8 cellular contexts compared by ENCODE assay signal in the genomic region with DNA sequence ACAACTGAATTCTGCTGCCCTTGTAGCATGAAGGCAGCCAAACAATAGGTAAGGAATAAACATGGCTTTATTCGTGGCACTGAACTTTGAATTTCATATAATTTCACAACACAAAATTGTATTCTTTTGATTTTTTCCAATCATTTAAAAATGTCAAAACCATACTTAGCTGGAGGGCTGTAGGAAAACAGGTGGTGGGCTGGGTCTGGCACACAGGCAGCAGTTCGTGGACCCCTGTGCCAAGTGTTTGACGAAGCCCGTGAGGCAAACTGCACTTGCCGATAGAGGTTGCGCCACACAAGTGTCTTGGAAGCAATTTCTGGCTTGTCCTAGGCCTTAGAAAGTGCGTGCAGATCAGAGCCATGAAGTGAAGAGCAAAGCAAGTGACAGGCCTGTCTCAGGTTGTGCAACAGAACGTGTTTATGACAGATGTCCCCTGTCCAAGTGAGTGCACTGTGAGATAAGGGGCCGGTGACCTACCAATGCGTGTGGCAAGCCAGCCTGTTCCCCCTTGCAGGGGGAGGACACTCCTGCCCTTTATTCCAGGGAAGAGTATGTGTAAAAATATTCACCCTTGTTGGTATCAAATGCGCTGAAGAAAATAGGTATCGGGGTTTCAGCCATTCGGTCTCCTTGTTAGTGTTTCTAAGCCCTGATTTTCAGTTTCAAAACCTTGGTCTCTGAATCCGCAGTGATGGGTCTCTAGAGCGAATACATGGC. TPM values are rescaled to one million over a fixed set of nuclear protein-coding genes. Genes with fewer than 3 reads are reported as not detected.
A peak's percentile ranks its signal among the peaks of the same experiment; 100 is the strongest.
DNase-seq lines count a peak whose midpoint lies in the region; ATAC-seq and TF ChIP-seq lines count a peak whose summit lies in the region.

No MANE protein-coding gene starts in this region.

- in situ Hi-C loops in GM13976 (cut with MboI; ENCODE audit: low sequenced_read_pairs, unreplicated experiment): no loop called here

- ATAC-seq in GM19463 (IDR thresholded peaks at IDR 0.05; ENCODE audit: unreplicated experiment) (peak; percentile 33), left cardiac atrium (peak; percentile 74 to 81)

- H3K9me3 ChIP-seq in CD4-positive, alpha-beta memory T cell (ENCODE audit: control insufficient read depth in 1 of 2, low read length in 2 of 2): no peaks in the 10 kb centered on the region

- peak overlapping the region; percentile 71 to 93 (median 83) for H3K27ac Mint-ChIP-seq in CD4-positive, alpha-beta memory T cell
- H3K27ac Mint-ChIP-seq in activated T-helper 2 cell treated with anti-CD3 and anti-CD28 coated beads, Interferon-gamma antibody, Interleukin-2, Interleukin-4, amounts not matched to agents 10 μg/mL and 5 μg/mL and 100 μg/mL, durations not matched to agents 14 hours and 24 hours and 36 hours: peak overlapping the region; percentile 55
- H3K27ac Mint-ChIP-seq in progenitor cell of endocrine pancreas: peak overlapping the region; percentile 93

- H3K4me3 ChIP-seq in CD4-positive, alpha-beta memory T cell (ENCODE audit: low read length in 2 of 2): peak overlapping the region; percentile 68 to 76

- H3K36me3 Mint-ChIP-seq in CD4-positive, alpha-beta memory T cell: peaks cover 0 to 5% of the 10 kb centered on the region in 2 donors
- H3K36me3 Mint-ChIP-seq in activated T-helper 2 cell treated with anti-CD3 and anti-CD28 coated beads, Interferon-gamma antibody, Interleukin-2, Interleukin-4, amounts not matched to agents 10 μg/mL and 5 μg/mL and 100 μg/mL, durations not matched to agents 14 hours and 24 hours and 36 hours (ENCODE audit: low read depth): no peaks in the 10 kb centered on the region
- no peaks in the 10 kb centered on the region for H3K36me3 Mint-ChIP-seq in progenitor cell of endocrine pancreas (ENCODE audit: insufficient read depth)

- peak overlapping the region; percentile 47 for H3K27ac ChIP-seq in CD4-positive, alpha-beta memory T cell (ENCODE audit: low read depth, low read length)

- no peaks in the 10 kb centered on the region for H3K36me3 ChIP-seq in CD4-positive, alpha-beta memory T cell (ENCODE audit: insufficient read depth, low read length)

- DNase-seq in CD4-positive, alpha-beta memory T cell: peak in 1 of 5 donors; percentile 9
- DNase-seq in MV-4-11 (lab: John Stamatoyannopoulos, UW) (peak; percentile 40), left cardiac atrium (peak; percentile 79), progenitor cell of endocrine pancreas (ENCODE audit: low spot score, unreplicated experiment) (no peak), GM13976 (ENCODE audit: low spot score) (no peak), T1000 (lab: John Stamatoyannopoulos, UW) (no peak)
- no peak for DNase-seq in activated T-helper 2 cell treated with anti-CD3 and anti-CD28 coated beads, Interferon-gamma antibody, Interleukin-2, Interleukin-4, amounts not matched to agents 10 μg/mL and 5 μg/mL and 100 μg/mL, durations not matched to agents 14 hours and 24 hours and 36 hours (ENCODE audit: low spot score)

- H3K4me1 ChIP-seq in CD4-positive, alpha-beta memory T cell (ENCODE audit: insufficient read depth, low read length): peaks cover 22% of the 10 kb centered on the region

- H3K4me3 Mint-ChIP-seq in CD4-positive, alpha-beta memory T cell: peak overlapping the region; percentile 90 to 95 (median 93)
- H3K4me3 Mint-ChIP-seq in activated T-helper 2 cell treated with anti-CD3 and anti-CD28 coated beads, Interferon-gamma antibody, Interleukin-2, Interleukin-4, amounts not matched to agents 10 μg/mL and 5 μg/mL and 100 μg/mL, durations not matched to agents 14 hours and 24 hours and 36 hours (ENCODE audit: low read depth): peak overlapping the region; percentile 85
- H3K4me3 Mint-ChIP-seq in progenitor cell of endocrine pancreas (ENCODE audit: low read depth): peak overlapping the region; percentile 83

- CTCF ChIA-PET in CD4-positive, alpha-beta memory T cell (lab: Charles Lee; ENCODE audit: partially characterized antibody): no interaction called here

- peaks cover 0 to 4% (median 0%) of the 10 kb centered on the region in 8 donors for H3K9me3 Mint-ChIP-seq in CD4-positive, alpha-beta memory T cell
- H3K9me3 Mint-ChIP-seq in activated T-helper 2 cell treated with anti-CD3 and anti-CD28 coated beads, Interferon-gamma antibody, Interleukin-2, Interleukin-4, amounts not matched to agents 10 μg/mL and 5 μg/mL and 100 μg/mL, durations not matched to agents 14 hours and 24 hours and 36 hours: no peaks in the 10 kb centered on the region
- no peaks in the 10 kb centered on the region for H3K9me3 Mint-ChIP-seq in progenitor cell of endocrine pancreas (ENCODE audit: low read depth)

- no peaks in the 10 kb centered on the region for H3K27me3 ChIP-seq in CD4-positive, alpha-beta memory T cell (ENCODE audit: insufficient read depth, low read length)

- H3K4me1 Mint-ChIP-seq in CD4-positive, alpha-beta memory T cell: peaks cover 26 to 54% (median 34%) of the 10 kb centered on the region in 4 donors
- peaks cover 19% of the 10 kb centered on the region for H3K4me1 Mint-ChIP-seq in activated T-helper 2 cell treated with anti-CD3 and anti-CD28 coated beads, Interferon-gamma antibody, Interleukin-2, Interleukin-4, amounts not matched to agents 10 μg/mL and 5 μg/mL and 100 μg/mL, durations not matched to agents 14 hours and 24 hours and 36 hours (ENCODE audit: low read depth)
- H3K4me1 Mint-ChIP-seq in progenitor cell of endocrine pancreas (ENCODE audit: low read depth): peaks cover 17% of the 10 kb centered on the region

- no peaks in the 10 kb centered on the region for H3K27me3 Mint-ChIP-seq in CD4-positive, alpha-beta memory T cell
- peaks cover 6% of the 10 kb centered on the region for H3K27me3 Mint-ChIP-seq in activated T-helper 2 cell treated with anti-CD3 and anti-CD28 coated beads, Interferon-gamma antibody, Interleukin-2, Interleukin-4, amounts not matched to agents 10 μg/mL and 5 μg/mL and 100 μg/mL, durations not matched to agents 14 hours and 24 hours and 36 hours (ENCODE audit: low read depth)
- H3K27me3 Mint-ChIP-seq in progenitor cell of endocrine pancreas: peaks cover 12% of the 10 kb centered on the region

- POLR2A ChIA-PET in CD4-positive, alpha-beta memory T cell (lab: Charles Lee; ENCODE audit: partially characterized antibody): interaction anchor here (1.0 kb wide), 1 partner anchor 134 kb away, joined by 3 read pairs; a partner anchor contains a TSS

- intact Hi-C loops in CD4-positive, alpha-beta memory T cell (cut with micrococcal nuclease): loop anchor here (1.0 to 10.0 kb wide), 6 partner anchors 26 to 1432 kb away; a partner anchor contains a TSS
- intact Hi-C loops in activated T-helper 2 cell treated with anti-CD3 and anti-CD28 coated beads, Interferon-gamma antibody, Interleukin-2, Interleukin-4, amounts not matched to agents 10 μg/mL and 5 μg/mL and 100 μg/mL, durations not matched to agents 14 hours and 24 hours and 36 hours (cut with micrococcal nuclease): loop anchor here (2.0 to 10.0 kb wide), 3 partner anchors 136 to 368 kb away; a partner anchor contains a TSS
- intact Hi-C loops in left cardiac atrium (cut with DNase I): no loop called here

- TF ChIP-seq CTCF in progenitor cell of endocrine pancreas (IDR thresholded peaks at IDR 0.05; ENCODE audit: unreplicated experiment) (no peak), GM13976 (IDR thresholded peaks at IDR 0.05; ENCODE audit: borderline replicate concordance, control extremely low read depth, extremely low read depth, insufficient read depth, missing control alignments) (no peak)

RNA-seq across cellular contexts. Expression of a gene that starts 0.8 kb away (rescaled TPM):
- 10 to 100 TPM; 17.7 to 19.1 TPM for total RNA-seq in CD4-positive, alpha-beta memory T cell
- polyA plus RNA-seq in CD4-positive, alpha-beta memory T cell: 10 to 100 TPM; 12.6 to 24.3 TPM
- total RNA-seq in activated T-helper 2 cell treated with anti-CD3 and anti-CD28 coated beads, Interferon-gamma antibody, Interleukin-2, Interleukin-4, amounts not matched to agents 10 μg/mL and 5 μg/mL and 100 μg/mL, durations not matched to agents 14 hours and 24 hours and 36 hours: 17.6 and 18.3 TPM in 2 replicates
- total RNA-seq in left cardiac atrium (100 to 1,000 TPM in 1 of 2 donors, 10 to 100 TPM in 1; 90.8 to 132 TPM), progenitor cell of endocrine pancreas (15.2 and 18.0 TPM in 2 replicates)

RNA-seq across cellular contexts. Expression of a gene that starts 42.6 kb away (rescaled TPM):
- under 1 TPM; 0.23 to 0.28 TPM for total RNA-seq in CD4-positive, alpha-beta memory T cell
- under 1 TPM in 1 of 2 donors, not detected in 1; 0.15 TPM for polyA plus RNA-seq in CD4-positive, alpha-beta memory T cell
- 0.50 and 0.92 TPM in 2 replicates for total RNA-seq in activated T-helper 2 cell treated with anti-CD3 and anti-CD28 coated beads, Interferon-gamma antibody, Interleukin-2, Interleukin-4, amounts not matched to agents 10 μg/mL and 5 μg/mL and 100 μg/mL, durations not matched to agents 14 hours and 24 hours and 36 hours
- not detected for total RNA-seq in left cardiac atrium
- not detected in 2 replicates for total RNA-seq in progenitor cell of endocrine pancreas

Comparison
In these comparisons a context has a peak if more than half of its experiments do, and no peak if none do; other contexts are left out.
1. DNase-seq: peak in MV-4-11 (single experiment) and left cardiac atrium (single experiment); none in activated T-helper 2 cell treated with anti-CD3 and anti-CD28 coated beads, Interferon-gamma antibody, Interleukin-2, Interleukin-4, amounts not matched to agents 10 μg/mL and 5 μg/mL and 100 μg/mL, durations not matched to agents 14 hours and 24 hours and 36 hours (single experiment), progenitor cell of endocrine pancreas (single experiment), GM13976 (single experiment) and T1000 (single experiment).
2. intact Hi-C loops: an anchor here in CD4-positive, alpha-beta memory T cell (1.0 to 10.0 kb wide) and activated T-helper 2 cell treated with anti-CD3 and anti-CD28 coated beads, Interferon-gamma antibody, Interleukin-2, Interleukin-4, amounts not matched to agents 10 μg/mL and 5 μg/mL and 100 μg/mL, durations not matched to agents 14 hours and 24 hours and 36 hours (2.0 to 10.0 kb wide); none called in left cardiac atrium.
3. Peak in every context shown above with its lines, with median percentiles within 50 percentile points of each other: H3K27ac Mint-ChIP-seq and H3K4me3 Mint-ChIP-seq.